ENCODE assay signal across 8 cellular contexts in genomic region chr16:85557976-85558589, GRCh38. TPM values are rescaled to one million over a fixed set of nuclear protein-coding genes. Genes with fewer than 3 reads are reported as not detected.
A peak's percentile ranks its signal among the peaks of the same experiment; 100 is the strongest.
DNase-seq lines count a peak whose midpoint lies in the region; ATAC-seq, FAIRE-seq and TF ChIP-seq lines count a peak whose summit lies in the region.

No MANE protein-coding gene starts in this region.

- in situ Hi-C loops in HepG2 (cut with HindIII; ENCODE audit: extremely low pct_ligation_motif_present, low pct_unique_long_range_greater_than_20kb), result loop anchor here (5.0 kb wide), 1 partner anchor 116 kb away; no protein-coding TSS in a partner anchor

- H3K79me2 ChIP-seq in HepG2 (ENCODE audit: insufficient read depth, low read length), result peaks cover 67% of the 10 kb centered on the region

- ATAC-seq in HepG2 (no peak), GM18861 (IDR thresholded peaks at IDR 0.05; ENCODE audit: unreplicated experiment) (no peak)

- H3K4me2 ChIP-seq in HepG2 (ENCODE audit: low read depth, low read length), result peak overlapping the region; percentile 96

- no peak for FAIRE-seq in HepG2 (lab: Jason Lieb, UNC)

- TF ChIP-seq CTCF in adrenal gland (IDR thresholded peaks at IDR 0.05) (no peak), HepG2 (CRISPR knock-in tag; IDR thresholded peaks at IDR 0.05) (no peak), vagina (IDR thresholded peaks at IDR 0.05) (no peak)

- POLR2A ChIA-PET in HepG2 (lab: Yijun Ruan, JAX), result interaction anchor here (0.9 to 2.4 kb wide), 11 partner anchors 14 to 137 kb away, joined by 4 to 53 read pairs (median 8); partner anchors contain the start of gene GSE1

- H3K4me3 ChIP-seq in adrenal gland (peak overlapping the region in 1 of 4 donors; percentile 99), HepG2 (replicated peaks in 1 of 3; ENCODE audit: insufficient read depth in 1 of 3, low read depth in 2 of 3, low read length in 3 of 3) (peak overlapping the region; percentile 75 to 82 (median 78)), vagina (peak overlapping the region; percentile 67 to 74)

- no peak overlapping the region for H2AFZ ChIP-seq in HepG2 (ENCODE audit: low read length)

- TSS peak; percentile 36 for BruUV-seq in HepG2 (replicated peaks; lab: Mats Ljungman, UMichigan)

- peak overlapping the region; percentile 76 for H3K9ac ChIP-seq in HepG2 (ENCODE audit: insufficient read depth, low read depth, low read length)

- DNase-seq in DMS79 (lab: John Stamatoyannopoulos, UW) (peak; percentile 87), NCI-H1092 treated with DMSO at 0.1 percent for 48 hours (lab: John Stamatoyannopoulos, UW) (peak; percentile 61), adrenal gland (no peak), HepG2 (ENCODE audit: low spot score) (no peak), vagina (ENCODE audit: extremely low spot score in 2 of 2) (no peak), 8988T (no peak), iPS-NIHi11 (ENCODE audit: low spot score) (no peak)

- WGBS in adrenal gland, 4 donors, result 20 to 34% (median 23%) methylated on average over 12 of the region's 12 CpGs
- WGBS in HepG2 (ENCODE audit: low lambda C conversion rate), result 7% methylated on average over 12 of the region's 12 CpGs

- no peaks in the 10 kb centered on the region for H3K36me3 ChIP-seq in adrenal gland (replicated peaks in 1 of 2)
- H3K36me3 ChIP-seq in HepG2 (replicated peaks in 1 of 2; ENCODE audit: control insufficient read depth in 1 of 2, insufficient read depth in 2 of 2, low read length in 2 of 2), result no peaks in the 10 kb centered on the region
- H3K36me3 ChIP-seq in vagina, result no peaks in the 10 kb centered on the region

- H3K4me1 ChIP-seq in adrenal gland (replicated peaks in 1 of 2) (peaks cover 17 to 55% of the 10 kb centered on the region in 2 donors), HepG2 (ENCODE audit: insufficient read depth, low read length) (peaks cover 68% of the 10 kb centered on the region), vagina (peaks cover 63% of the 10 kb centered on the region)

- TF ChIP-seq EP300 in HepG2 (IDR thresholded peaks at IDR 0.05; ENCODE audit: low read depth in 2 of 2, low read length in 2 of 2) (no peak), HepG2 (CRISPR knock-in tag; IDR thresholded peaks at IDR 0.05; ENCODE audit: borderline replicate concordance) (no peak)

- H3K9me3 ChIP-seq in adrenal gland (replicated peaks in 1 of 3), result no peaks in the 10 kb centered on the region
- no peaks in the 10 kb centered on the region for H3K9me3 ChIP-seq in HepG2 (ENCODE audit: low read length)
- H3K9me3 ChIP-seq in vagina, result no peaks in the 10 kb centered on the region

- H4K20me1 ChIP-seq in HepG2 (ENCODE audit: insufficient read depth, low read length), result peaks cover 39% of the 10 kb centered on the region; the same call in 1 of the 2 replicates

- intact Hi-C loops in adrenal gland (cut with DNase I) (no loop called here), HepG2 (cut with micrococcal nuclease; ENCODE audit: unreplicated experiment) (loop anchor here (1.0 to 2.0 kb wide), 5 partner anchors 43 to 136 kb away; no protein-coding TSS in a partner anchor), vagina (cut with DNase I) (loop anchor here (5.0 kb wide), 1 partner anchor 54 kb away; the partner anchor contains the start of gene GSE1)

- TF ChIP-seq RAD21 in HepG2 (CRISPR knock-in tag; IDR thresholded peaks at IDR 0.05), result no peak

- H3K27ac ChIP-seq in adrenal gland (peak overlapping the region in 3 of 5 donors; percentile 52 to 92 (median 80)), HepG2 (ENCODE audit: extremely low read length, insufficient read depth, low read length) (peak overlapping the region; percentile 73), vagina (peak overlapping the region; percentile 82)

- H3K27me3 ChIP-seq in adrenal gland, result no peaks in the 10 kb centered on the region
- no peaks in the 10 kb centered on the region for H3K27me3 ChIP-seq in HepG2 (ENCODE audit: control insufficient read depth in 1 of 2, insufficient read depth in 2 of 2, low read length in 2 of 2)
- H3K27me3 ChIP-seq in vagina, result no peaks in the 10 kb centered on the region

- TF ChIP-seq POLR2A in adrenal gland (IDR thresholded peaks at IDR 0.05), result no peak
- TF ChIP-seq POLR2A in HepG2 (IDR thresholded peaks at IDR 0.05; ENCODE audit: insufficient read depth in 1 of 2, low read depth in 2 of 2, low read length in 2 of 2), result no peak; a peak in 1 of 4 replicates
- no peak for TF ChIP-seq POLR2A in vagina (IDR thresholded peaks at IDR 0.05)

- CTCF ChIA-PET in HepG2 (lab: Yijun Ruan, JAX; ENCODE audit: low intra/inter-chr PET ratio, low total read pairs), result interaction anchor here (1.0 to 2.1 kb wide), 2 partner anchors 135 to 138 kb away, joined by 5 to 16 read pairs; no protein-coding TSS in a partner anchor

TF ChIP-seq in HepG2, 621 proteins besides CTCF, POLR2A, EP300 and RAD21 (continues in another document):
- TF ChIP-seq JUN (CRISPR knock-in tag; IDR thresholded peaks at IDR 0.05) (0 out of 2 replicates have a peak, but pooled peaks have one; percentile 19), NR2F6 (IDR thresholded peaks at IDR 0.05) (no peak), NR2F6 (CRISPR knock-in tag; IDR thresholded peaks at IDR 0.05) (no peak), FOXA1 (IDR thresholded peaks at IDR 0.05) (no peak), FOXA1 (CRISPR knock-in tag; IDR thresholded peaks at IDR 0.05) (peak; percentile 78), ZMYM2 (CRISPR knock-in tag; IDR thresholded peaks at IDR 0.05) (no peak), ERF (CRISPR knock-in tag; IDR thresholded peaks at IDR 0.05) (no peak), ZNF337 (CRISPR knock-in tag; IDR thresholded peaks at IDR 0.05; ENCODE audit: borderline replicate concordance, low read depth) (no peak), ZNF143 (CRISPR knock-in tag; IDR thresholded peaks at IDR 0.05) (no peak), ZSCAN9 (CRISPR knock-in tag; IDR thresholded peaks at IDR 0.05; ENCODE audit: borderline replicate concordance) (0 out of 2 replicates have a peak, but pooled peaks have one; percentile 2), ZNF775 (CRISPR knock-in tag; IDR thresholded peaks at IDR 0.05; ENCODE audit: borderline replicate concordance) (0 out of 2 replicates have a peak, but pooled peaks have one; percentile 49), ZMYM4 (CRISPR knock-in tag; IDR thresholded peaks at IDR 0.05) (no peak), PATZ1 (CRISPR knock-in tag; IDR thresholded peaks at IDR 0.05) (0 out of 2 replicates have a peak, but pooled peaks have one; percentile 32), ZNF230 (CRISPR knock-in tag; IDR thresholded peaks at IDR 0.05) (0 out of 2 replicates have a peak, but pooled peaks have one; percentile 53)
- TF ChIP-seq, protein P1, sequence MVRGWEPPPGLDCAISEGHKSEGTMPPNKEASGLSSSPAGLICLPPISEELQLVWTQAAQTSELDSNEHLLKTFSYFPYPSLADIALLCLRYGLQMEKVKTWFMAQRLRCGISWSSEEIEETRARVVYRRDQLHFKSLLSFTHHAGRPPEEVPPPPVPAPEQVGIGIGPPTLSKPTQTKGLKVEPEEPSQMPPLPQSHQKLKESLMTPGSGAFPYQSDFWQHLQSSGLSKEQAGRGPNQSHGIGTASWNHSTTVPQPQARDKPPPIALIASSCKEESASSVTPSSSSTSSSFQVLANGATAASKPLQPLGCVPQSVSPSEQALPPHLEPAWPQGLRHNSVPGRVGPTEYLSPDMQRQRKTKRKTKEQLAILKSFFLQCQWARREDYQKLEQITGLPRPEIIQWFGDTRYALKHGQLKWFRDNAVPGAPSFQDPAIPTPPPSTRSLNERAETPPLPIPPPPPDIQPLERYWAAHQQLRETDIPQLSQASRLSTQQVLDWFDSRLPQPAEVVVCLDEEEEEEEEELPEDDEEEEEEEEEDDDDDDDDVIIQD (CRISPR knock-in tag; IDR thresholded peaks at IDR 0.05; ENCODE audit: low read depth), result no peak

RNA-seq across cellular contexts. Expression of gene GSE1, which starts 55.0 kb away (rescaled TPM):
- 10 to 100 TPM; 57.1 to 99.9 (median 68.2) TPM for total RNA-seq in adrenal gland
- 10 to 100 TPM; 24.4 to 75.9 (median 25.8) TPM for polyA plus RNA-seq in adrenal gland
- total RNA-seq in HepG2 (2016; rRNA removed; fragmentation: Illumina TruSeq; extraction: Trizol), result 16.1 and 19.5 TPM in 2 replicates
- 13.0 and 16.7 TPM in 2 replicates for total RNA-seq in HepG2 (2016; cell fraction: cytosol; rRNA removed; fragmentation: Illumina TruSeq; extraction: Trizol; ENCODE audit: low read depth)
- 15.4 and 17.4 TPM in 2 replicates for total RNA-seq in HepG2 (2016; cell fraction: insoluble cytoplasmic fraction; rRNA removed; fragmentation: Illumina TruSeq; extraction: Trizol)
- total RNA-seq in HepG2 (2016; cell fraction: membrane; rRNA removed; fragmentation: Illumina TruSeq; extraction: Trizol), result 18.2 and 21.4 TPM in 2 replicates
- total RNA-seq in HepG2 (2016; cell fraction: nucleus; rRNA removed; fragmentation: Illumina TruSeq; extraction: Trizol), result 31.6 and 33.0 TPM in 2 replicates
- 31.2 and 37.7 TPM in 2 replicates for polyA plus RNA-seq in HepG2 (2011; rRNA removed)
- 20.9 and 26.7 TPM in 2 replicates for polyA plus RNA-seq in HepG2 (2011; cell fraction: cytosol; rRNA removed)
- polyA plus RNA-seq in HepG2 (2011; cell fraction: nucleus; rRNA removed), result 132 and 135 TPM in 2 replicates
- 43.5 and 43.7 TPM in 2 replicates for polyA plus RNA-seq in HepG2 (2012)
- polyA plus RNA-seq in HepG2 (2016; cell fraction: cytosol; fragmentation: Illumina TruSeq; extraction: Trizol; ENCODE audit: low read depth), result 1.4 and 1.7 TPM in 2 replicates
- polyA plus RNA-seq in HepG2 (2016; cell fraction: insoluble cytoplasmic fraction; fragmentation: Illumina TruSeq; extraction: Trizol; ENCODE audit: low read depth), result 22.8 and 30.2 TPM in 2 replicates
- 4.4 and 5.4 TPM in 2 replicates for polyA plus RNA-seq in HepG2 (2016; cell fraction: membrane; fragmentation: Illumina TruSeq; extraction: Trizol; ENCODE audit: low read depth)
- polyA plus RNA-seq in HepG2 (2016; cell fraction: nucleus; fragmentation: Illumina TruSeq; extraction: Trizol; ENCODE audit: insufficient read depth, low read depth), result 70.9 and 78.3 TPM in 2 replicates
- 24.8 and 50.4 TPM in 2 replicates for polyA minus RNA-seq in HepG2 (2011; rRNA and poly(A)+ RNA removed; ENCODE audit: low replicate concordance)
- polyA minus RNA-seq in HepG2 (2011; cell fraction: cytosol; rRNA and poly(A)+ RNA removed), result 36.3 and 45.8 TPM in 2 replicates
- polyA minus RNA-seq in HepG2 (2011; cell fraction: nucleus; rRNA and poly(A)+ RNA removed), result 83.8 and 96.8 TPM in 2 replicates
- 80.8 TPM for total RNA-seq in vagina

Comparison
In these comparisons a context has a peak if more than half of its experiments do, and no peak if none do; other contexts are left out.
1. DNase-seq: peak in DMS79 (single experiment) and NCI-H1092 treated with DMSO at 0.1 percent for 48 hours (single experiment); none in adrenal gland (0 of 7), HepG2 (single experiment), vagina (0 of 2), 8988T (single experiment) and iPS-NIHi11 (single experiment).
2. intact Hi-C loops: an anchor here in HepG2 (1.0 to 2.0 kb wide) and vagina (5.0 kb wide); none called in adrenal gland.
3. Peak in every context shown above with its lines, with median percentiles within 50 percentile points of each other: H3K27ac ChIP-seq.